Comparison of ENCODE assay signal across 14 cellular contexts in the genomic region with DNA sequence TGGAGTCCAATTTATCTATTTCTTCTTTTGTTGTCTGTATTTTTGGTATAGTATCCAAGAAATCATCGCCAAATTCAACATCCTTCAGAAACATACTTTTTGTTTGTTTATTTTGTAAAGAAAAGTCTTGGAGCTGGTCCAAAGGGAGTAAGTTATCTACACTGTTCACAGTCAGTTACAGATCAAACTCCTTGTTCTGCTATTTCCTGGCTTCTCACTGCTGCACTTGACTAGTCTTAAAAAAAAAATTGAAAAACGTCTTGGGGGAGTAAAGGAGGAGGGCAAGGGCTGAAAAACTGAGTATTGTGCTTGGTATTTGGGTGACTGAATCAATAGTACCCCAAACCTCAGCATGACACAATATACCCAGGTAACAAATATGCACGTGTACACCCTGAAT.
A peak's percentile ranks its signal among the peaks of the same experiment; 100 is the strongest.
DNase-seq lines count a peak whose midpoint lies in the region; FAIRE-seq and TF ChIP-seq lines count a peak whose summit lies in the region.
"Had no signal": no experiment of that assay in that cellular context is flagged by ENCODE, and none has a peak within 500 bp of the region (broad histone marks: within the 10 kb centered on the region; RNA-seq: fewer than 3 reads in every experiment).

No MANE protein-coding gene starts in this region.

- no peaks in the 10 kb centered on the region for H4K20me1 ChIP-seq in Loucy (ENCODE audit: insufficient read depth, low read length, poor library complexity, severe bottlenecking)

- no peak for FAIRE-seq in GM12891 (lab: Jason Lieb, UNC)
- FAIRE-seq: G401.6 had no signal

- TF ChIP-seq CTCF in Loucy (conservative IDR thresholded peaks at IDR 0.05; ENCODE audit: low read length), result no peak
- no peak for TF ChIP-seq CTCF in choroid plexus epithelial cell (conservative IDR thresholded peaks at IDR 0.05; ENCODE audit: low read depth, low read length)

- H2AFZ ChIP-seq in Loucy (ENCODE audit: low read length), result no peak overlapping the region

- H3F3A ChIP-seq in Loucy (ENCODE audit: low read depth), result no peaks in the 10 kb centered on the region

- H3K4me3 ChIP-seq in Loucy (ENCODE audit: low read length, poor library complexity, severe bottlenecking), result no peak overlapping the region
- no peak overlapping the region for H3K4me3 ChIP-seq in choroid plexus epithelial cell (ENCODE audit: low read depth, low read length)
- H3K4me3 ChIP-seq: HAP-1, Peyer's patch had no signal

- H3K36me3 ChIP-seq in Loucy (ENCODE audit: insufficient read depth, low read length), result no peaks in the 10 kb centered on the region
- H3K36me3 ChIP-seq: HAP-1, Peyer's patch had no signal

- no peak for TF ChIP-seq POLR2A in GM12891 (IDR thresholded peaks at IDR 0.05; ENCODE audit: low read depth, low read length)

- H3K9me2 ChIP-seq in Loucy (replicated peaks; ENCODE audit: low read depth, low read length), result no peaks in the 10 kb centered on the region

- H3K4me1 ChIP-seq in Loucy (ENCODE audit: insufficient read depth, low read length, poor library complexity, severe bottlenecking), result peaks cover 8% of the 10 kb centered on the region
- H3K4me1 ChIP-seq: HAP-1, Peyer's patch had no signal

- peak; percentile 64 for DNase-seq in choroid plexus epithelial cell (ENCODE audit: low read depth)
- peak; percentile 30 to 83 for DNase-seq in lung microvascular endothelial cell (ENCODE audit: low read depth in 2 of 2)
- DNase-seq in GM12891 (ENCODE audit: insufficient read length, low spot score), result no peak
- no peak for DNase-seq in retina
- no peak for DNase-seq in NCI-H1105 (lab: John Stamatoyannopoulos, UW)
- no peak for DNase-seq in NCI-H2171 treated with DMSO at 0.1 percent for 48 hours (lab: John Stamatoyannopoulos, UW)
- DNase-seq: NCI-H1105 treated with DMSO at 0.1 percent for 48 hours, NCI-H1694, NCI-H2081 treated with DMSO at 0.1 percent for 48 hours, Peyer's patch, Right ventricle myocardium superior had no signal

- no peaks in the 10 kb centered on the region for H3K9me3 ChIP-seq in Loucy (ENCODE audit: insufficient read depth, low read depth, low read length)
- H3K9me3 ChIP-seq: HAP-1, Peyer's patch had no signal

- H3K27me3 ChIP-seq in Loucy (ENCODE audit: insufficient read depth, low read length, poor library complexity, severe bottlenecking), result no peaks in the 10 kb centered on the region
- H3K27me3 ChIP-seq: Peyer's patch had no signal

- H3K79me2 ChIP-seq in Loucy (ENCODE audit: insufficient read depth, low read length), result no peaks in the 10 kb centered on the region

- H3K9ac ChIP-seq in Loucy (ENCODE audit: low read depth, low read length, poor library complexity, severe bottlenecking), result peak overlapping the region; percentile 14

- no peak overlapping the region for H3K4me2 ChIP-seq in Loucy (ENCODE audit: low read depth, low read length, poor library complexity, severe bottlenecking)

TF ChIP-seq in GM12891, 5 proteins besides CTCF, POLR2A, EP300 and RAD21:
- no peak for TF ChIP-seq SPI1 (IDR thresholded peaks at IDR 0.05; ENCODE audit: low read depth, low read length)
- no peak for TF ChIP-seq TAF1 (IDR thresholded peaks at IDR 0.05; ENCODE audit: low read depth, low read length)
- no peak for TF ChIP-seq POU2F2 (IDR thresholded peaks at IDR 0.05; ENCODE audit: low read depth, low read length)
- TF ChIP-seq PAX5 (IDR thresholded peaks at IDR 0.05; ENCODE audit: insufficient read depth, low read length, severe bottlenecking), result no peak
- TF ChIP-seq POLR2AphosphoS5 (IDR thresholded peaks at IDR 0.05; ENCODE audit: low read depth, low read length), result no peak

Comparison
In these comparisons a context has a peak if more than half of its experiments do, and no peak if none do; other contexts are left out.
1. DNase-seq: peak in choroid plexus epithelial cell (single experiment) and lung microvascular endothelial cell (2 of 2); none in GM12891 (single experiment), retina (single experiment), NCI-H1105 (single experiment) and NCI-H2171 treated with DMSO at 0.1 percent for 48 hours (single experiment).